In genomic region chr1:234609528-234610042, GRCh38 we compare ENCODE assay signal across 8 cellular contexts. TPM values are rescaled to one million over a fixed set of nuclear protein-coding genes. Genes with fewer than 3 reads are reported as not detected.
A peak's percentile ranks its signal among the peaks of the same experiment; 100 is the strongest.
DNase-seq lines count a peak whose midpoint lies in the region; ATAC-seq and TF ChIP-seq lines count a peak whose summit lies in the region.

No MANE protein-coding gene starts in this region.

- peak in 1 of 10 experiments; percentile 14 for DNase-seq in CD4-positive, alpha-beta T cell
- DNase-seq in caudate nucleus (lab: John Stamatoyannopoulos, UW) (no peak), NCI-H1105 (lab: John Stamatoyannopoulos, UW) (no peak), pons (ENCODE audit: low spot score) (no peak), KBM-7 (no peak)
- DNase-seq in naive thymus-derived CD4-positive, alpha-beta T cell = no peak

- no peaks in the 10 kb centered on the region for H3K9me3 ChIP-seq in CD4-positive, alpha-beta T cell (ENCODE audit: control insufficient read depth, low read length)
- no peaks in the 10 kb centered on the region for H3K9me3 ChIP-seq in HUES6 (ENCODE audit: control insufficient read depth, insufficient read depth, low read depth, low read length)
- H3K9me3 ChIP-seq in naive thymus-derived CD4-positive, alpha-beta T cell (ENCODE audit: control insufficient read depth in 2 of 3, low read length in 3 of 3) = no peaks in the 10 kb centered on the region

- H3K4me1 Mint-ChIP-seq in CD4-positive, alpha-beta T cell (ENCODE audit: low read depth) = peaks cover 70% of the 10 kb centered on the region
- H3K4me1 Mint-ChIP-seq in naive thymus-derived CD4-positive, alpha-beta T cell = peaks cover 50 to 70% (median 61%) of the 10 kb centered on the region in 7 donors

- POLR2A ChIA-PET in CD4-positive, alpha-beta T cell (lab: Charles Lee) = interaction anchor here (0.6 to 6.2 kb wide), 19 partner anchors 10 to 551 kb away, joined by 3 to 291 read pairs (median 5); partner anchors contain the start of genes RBM34 and TARBP1
- POLR2A ChIA-PET in naive thymus-derived CD4-positive, alpha-beta T cell (lab: Charles Lee) = interaction anchor here (0.8 to 7.0 kb wide), 13 partner anchors 9 to 474 kb away, joined by 3 to 260 read pairs (median 9); partner anchors contain the start of gene TARBP1

- intact Hi-C loops in CD4-positive, alpha-beta T cell (cut with DNase I, micrococcal nuclease) = loop anchor here (2.0 to 10.0 kb wide), 6 partner anchors 132 to 715 kb away; partner anchors contain the start of genes ARID4B (in 1 of the 2), GGPS1 (in 1 of the 2) and TARBP1 (in 1 of the 2)
- intact Hi-C loops in naive thymus-derived CD4-positive, alpha-beta T cell (cut with micrococcal nuclease) = loop anchor here (1.0 to 5.0 kb wide), 12 partner anchors 8 to 1258 kb away; partner anchors contain the start of genes B3GALNT2 (in 1 of the 2), LYST (in 1 of the 2), RBM34 (in 1 of the 2) and TARBP1 (in 1 of the 2)

- H3K9ac ChIP-seq in HUES6 (ENCODE audit: low read length) = peak overlapping the region; percentile 97

- peaks cover 10% of the 10 kb centered on the region for H3K27me3 Mint-ChIP-seq in CD4-positive, alpha-beta T cell
- H3K27me3 Mint-ChIP-seq in naive thymus-derived CD4-positive, alpha-beta T cell = peaks cover 0 to 6% (median 0%) of the 10 kb centered on the region in 5 donors

- no peak for TF ChIP-seq CTCF in CD4-positive, alpha-beta T cell (IDR thresholded peaks at IDR 0.05)

- peaks cover 50% of the 10 kb centered on the region for H3K36me3 Mint-ChIP-seq in CD4-positive, alpha-beta T cell (ENCODE audit: low read depth)
- H3K36me3 Mint-ChIP-seq in naive thymus-derived CD4-positive, alpha-beta T cell = peaks cover 11 to 38% (median 27%) of the 10 kb centered on the region in 5 donors

- CTCF ChIA-PET in CD4-positive, alpha-beta T cell (lab: Charles Lee) = interaction anchor here (0.8 to 3.2 kb wide), 2 partner anchors 11 to 114 kb away, joined by 3 to 17 read pairs; no protein-coding TSS in a partner anchor
- CTCF ChIA-PET in naive thymus-derived CD4-positive, alpha-beta T cell (lab: Charles Lee) = no interaction called here

- H3K27ac ChIP-seq in CD4-positive, alpha-beta T cell (ENCODE audit: low read depth, low read length) = peak overlapping the region; percentile 99
- no peak overlapping the region for H3K27ac ChIP-seq in HUES6 (ENCODE audit: low read depth, low read length)
- peak overlapping the region; percentile 99 for H3K27ac ChIP-seq in caudate nucleus (ENCODE audit: low read depth, low read length)
- peak overlapping the region; percentile 97 for H3K27ac ChIP-seq in naive thymus-derived CD4-positive, alpha-beta T cell (ENCODE audit: low read depth, low read length)

- H3K4me1 ChIP-seq in HUES6 (ENCODE audit: control insufficient read depth, insufficient read depth, low read length) = peaks cover 50% of the 10 kb centered on the region
- H3K4me1 ChIP-seq in naive thymus-derived CD4-positive, alpha-beta T cell (ENCODE audit: control insufficient read depth in 2 of 2, insufficient read depth in 2 of 2, low read length in 2 of 2) = peaks cover 40 to 52% of the 10 kb centered on the region in 2 donors

- in situ Hi-C loops in KBM-7 (cut with MboI; ENCODE audit: low pct_unique_long_range_greater_than_20kb, low sequenced_read_pairs) = loop anchor here (10.0 to 25.0 kb wide), 3 partner anchors 115 to 353 kb away; no protein-coding TSS in a partner anchor

- peak overlapping the region; percentile 99 for H3K27ac Mint-ChIP-seq in CD4-positive, alpha-beta T cell
- peak overlapping the region in 5 of 9 donors; percentile 89 to 100 (median 98) for H3K27ac Mint-ChIP-seq in naive thymus-derived CD4-positive, alpha-beta T cell

- peak overlapping the region; percentile 76 for H3K4me3 ChIP-seq in HUES6 (ENCODE audit: low read depth, low read length)
- peak overlapping the region; percentile 78 for H3K4me3 ChIP-seq in naive thymus-derived CD4-positive, alpha-beta T cell (ENCODE audit: low read length)

- H3K36me3 ChIP-seq in HUES6 (ENCODE audit: control insufficient read depth, insufficient read depth, low read length) = peaks cover 36% of the 10 kb centered on the region
- peaks cover 5 to 8% (median 5%) of the 10 kb centered on the region in 3 experiments for H3K36me3 ChIP-seq in naive thymus-derived CD4-positive, alpha-beta T cell (ENCODE audit: control insufficient read depth in 2 of 3, insufficient read depth in 3 of 3, low read length in 3 of 3)

- H3K4me3 Mint-ChIP-seq in CD4-positive, alpha-beta T cell = peak overlapping the region; percentile 89
- peak overlapping the region in 8 of 10 donors; percentile 83 to 98 (median 90) for H3K4me3 Mint-ChIP-seq in naive thymus-derived CD4-positive, alpha-beta T cell

- H3K27me3 ChIP-seq in CD4-positive, alpha-beta T cell (ENCODE audit: control insufficient read depth, insufficient read depth, low read length) = no peaks in the 10 kb centered on the region
- no peaks in the 10 kb centered on the region for H3K27me3 ChIP-seq in HUES6 (ENCODE audit: control insufficient read depth, insufficient read depth, low read length)
- no peaks in the 10 kb centered on the region for H3K27me3 ChIP-seq in naive thymus-derived CD4-positive, alpha-beta T cell (ENCODE audit: control insufficient read depth in 2 of 2, insufficient read depth in 2 of 2, low read length in 2 of 2)

- no peak for ATAC-seq in CD4-positive, alpha-beta T cell (ENCODE audit: poor library complexity)
- no peak for ATAC-seq in naive thymus-derived CD4-positive, alpha-beta T cell
- no peak for ATAC-seq in HG02973 (IDR thresholded peaks at IDR 0.05; ENCODE audit: unreplicated experiment)

- no peaks in the 10 kb centered on the region for H3K9me3 Mint-ChIP-seq in CD4-positive, alpha-beta T cell
- peaks cover 0 to 13% (median 0%) of the 10 kb centered on the region in 11 donors for H3K9me3 Mint-ChIP-seq in naive thymus-derived CD4-positive, alpha-beta T cell

RNA-seq across cellular contexts. Expression of gene IRF2BP2, which starts 0.4 kb away (rescaled TPM):
- 100 to 1,000 TPM; 580 to 609 TPM for total RNA-seq in CD4-positive, alpha-beta T cell
- total RNA-seq in naive thymus-derived CD4-positive, alpha-beta T cell = 100 to 1,000 TPM; 150 to 413 (median 173) TPM
- polyA plus RNA-seq in naive thymus-derived CD4-positive, alpha-beta T cell = 10 to 100 TPM; 28.7 to 35.6 TPM
